Comparison of ENCODE assay signal across 12 cellular contexts in the genomic region with DNA sequence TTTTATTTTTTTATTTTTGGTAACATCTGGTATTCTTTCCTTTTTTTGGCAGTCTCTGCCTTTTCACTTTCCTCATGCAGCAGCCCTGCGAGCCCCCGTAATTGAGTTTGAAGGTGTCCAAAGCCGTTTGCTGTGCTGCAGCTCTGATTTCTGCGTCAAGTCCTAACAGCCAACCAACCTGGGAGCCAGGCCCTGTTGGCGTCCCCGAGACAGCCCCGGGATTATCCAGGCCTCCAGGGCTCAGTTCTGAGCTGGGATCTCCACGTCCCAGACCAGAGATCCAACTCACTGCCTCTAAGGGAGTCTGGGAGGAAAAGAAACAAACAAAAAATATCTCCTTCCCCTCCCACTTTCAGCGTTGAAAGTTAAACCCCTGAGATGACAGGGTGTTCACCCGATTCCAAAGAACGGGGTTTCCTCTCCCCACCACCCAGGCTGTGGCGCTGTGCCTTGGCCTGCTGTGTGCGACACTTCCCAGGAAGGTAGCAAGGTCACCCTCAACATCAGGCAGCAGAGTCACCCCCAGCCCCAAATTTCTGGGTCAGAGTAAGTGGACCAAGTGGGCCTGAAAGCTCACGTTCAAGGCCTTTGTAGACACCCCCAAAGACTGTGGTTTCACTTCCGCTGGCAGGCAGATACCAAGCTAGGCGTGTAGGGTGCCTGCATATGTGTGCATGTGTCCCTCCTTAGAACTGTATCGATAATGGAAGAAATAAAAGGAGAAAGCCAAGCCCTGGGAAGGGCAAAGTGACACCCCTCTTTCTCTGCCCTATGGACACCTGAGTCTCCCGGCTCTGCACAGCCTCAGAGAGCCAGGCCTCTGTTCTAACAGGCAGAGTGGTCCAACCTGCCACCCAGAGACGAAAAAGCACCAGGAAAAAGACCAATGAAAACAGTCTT. TPM values are rescaled to one million over a fixed set of nuclear protein-coding genes. Genes with fewer than 3 reads are reported as not detected.
DNase-seq lines count a peak whose midpoint lies in the region; TF ChIP-seq lines count a peak whose summit lies in the region.
"Had no signal": no experiment of that assay in that cellular context is flagged by ENCODE, and none has a peak within 500 bp of the region (broad histone marks: within the 10 kb centered on the region; RNA-seq: fewer than 3 reads in every experiment).

No MANE protein-coding gene starts in this region.

- H3K27ac ChIP-seq in BLaER1 (peak overlapping the region; percentile 28; the same call in 1 of the 2 replicates), OCI-LY7 (ENCODE audit: low read depth, low read length, poor library complexity, severe bottlenecking) (no peak overlapping the region)
- H3K27ac ChIP-seq: parathyroid adenoma had no signal

- peaks cover 3% of the 10 kb centered on the region for H3K9me3 Mint-ChIP-seq in glutamatergic neuron (ENCODE audit: unreplicated experiment)

- POLR2A ChIA-PET in OCI-LY7 (lab: Charles Lee): interaction anchor here (0.6 kb wide), 1 partner anchor 640 kb away, joined by 3 read pairs; no protein-coding TSS in a partner anchor

- no peaks in the 10 kb centered on the region for H3K9me3 ChIP-seq in BLaER1
- H3K9me3 ChIP-seq in OCI-LY7 (ENCODE audit: low read length): no peaks in the 10 kb centered on the region

- H2AFZ ChIP-seq in OCI-LY7 (ENCODE audit: low read length): no peak overlapping the region
- H2AFZ ChIP-seq: parathyroid adenoma had no signal

- H3K36me3 Mint-ChIP-seq in glutamatergic neuron (ENCODE audit: unreplicated experiment): no peaks in the 10 kb centered on the region
- H3K36me3 Mint-ChIP-seq: CD14-positive monocyte had no signal

- no TSS peak for BruUV-seq in OCI-LY7 (replicated peaks; lab: Mats Ljungman, UMichigan)

- no peak overlapping the region for H3K27ac Mint-ChIP-seq in glutamatergic neuron (ENCODE audit: unreplicated experiment)

- no peaks in the 10 kb centered on the region for H3K27me3 Mint-ChIP-seq in glutamatergic neuron (ENCODE audit: unreplicated experiment)

- peak overlapping the region; percentile 70 for H3K9ac ChIP-seq in BLaER1
- H3K9ac ChIP-seq: parathyroid adenoma had no signal

- H3K36me3 ChIP-seq in BLaER1 (peaks cover 27% of the 10 kb centered on the region), OCI-LY7 (ENCODE audit: insufficient read depth, low read length) (no peaks in the 10 kb centered on the region)

- peak overlapping the region; percentile 90 for H3K4me2 ChIP-seq in BLaER1
- no peak overlapping the region for H3K4me2 ChIP-seq in OCI-LY7 (ENCODE audit: low read length)

- H3K4me3 Mint-ChIP-seq in glutamatergic neuron (ENCODE audit: unreplicated experiment): no peak overlapping the region

- intact Hi-C loops in OCI-LY7 (cut with micrococcal nuclease; ENCODE audit: unreplicated experiment): no loop called here
- intact Hi-C loops in lower leg skin (cut with DNase I; ENCODE audit: low total_unique reads): loop anchor here (10.0 kb wide), 1 partner anchor 1126 kb away; no protein-coding TSS in a partner anchor

- H4K20me1 ChIP-seq in BLaER1 (peaks cover 100% of the 10 kb centered on the region), OCI-LY7 (ENCODE audit: insufficient read depth, low read length) (no peaks in the 10 kb centered on the region)

- H3K4me3 ChIP-seq in BLaER1 (peak overlapping the region; percentile 35; the same call in 1 of the 2 replicates), OCI-LY7 (ENCODE audit: low read depth, low read length, poor library complexity, severe bottlenecking) (no peak overlapping the region), lower leg skin (ENCODE audit: low read depth, poor library complexity, severe bottlenecking) (no peak overlapping the region)

- no peaks in the 10 kb centered on the region for H3K79me2 ChIP-seq in OCI-LY7 (ENCODE audit: insufficient read depth, low read depth, low read length)
- H3K79me2 ChIP-seq: parathyroid adenoma had no signal

- 17 to 28% methylated on average over 19 of the region's 19 CpGs for WGBS in lower leg skin, 2 donors

- peaks cover 57% of the 10 kb centered on the region for H3K4me1 ChIP-seq in BLaER1
- no peaks in the 10 kb centered on the region for H3K4me1 ChIP-seq in OCI-LY7 (ENCODE audit: insufficient read depth, low read length, poor library complexity, severe bottlenecking)

- CTCF ChIA-PET in OCI-LY7 (lab: Charles Lee; ENCODE audit: unreplicated experiment): no interaction called here

- TF ChIP-seq POLR2A in lower leg skin (IDR thresholded peaks at IDR 0.05): no peak

- H3K4me1 Mint-ChIP-seq in glutamatergic neuron (ENCODE audit: low read depth, unreplicated experiment): peaks cover 19% of the 10 kb centered on the region
- H3K4me1 Mint-ChIP-seq: CD14-positive monocyte had no signal

- H3K9me2 ChIP-seq in OCI-LY7 (ENCODE audit: insufficient read depth, low read length): no peaks in the 10 kb centered on the region

- DNase-seq in OCI-LY7 (ENCODE audit: low spot score): peak; percentile 4
- DNase-seq in activated gamma-delta T cell treated with Interleukin-2 at 50 U/mL for 16 hours: peak; percentile 66
- DNase-seq in lower leg skin (ENCODE audit: low spot score in 2 of 2): peak; percentile 17 to 67
- DNase-seq in NAMALWA (ENCODE audit: low spot score): no peak
- DNase-seq in ACHN: no peak
- DNase-seq in glutamatergic neuron: no peak
- DNase-seq in GM13977 (ENCODE audit: low spot score): no peak
- DNase-seq: dermis blood vessel endothelial cell, NCI-H1417 treated with DMSO at 0.1 percent for 48 hours had no signal

- in situ Hi-C loops in ACHN (cut with HindIII; ENCODE audit: low pct_ligation_motif_present, low pct_unique_long_range_greater_than_20kb, low sequenced_read_pairs): no loop called here
- in situ Hi-C loops in GM13977 (cut with MboI; ENCODE audit: low pct_unique_long_range_greater_than_20kb, low sequenced_read_pairs, unreplicated experiment): no loop called here

- H3K27me3 ChIP-seq in BLaER1: peaks cover 76% of the 10 kb centered on the region

- TF ChIP-seq CTCF in OCI-LY7 (conservative IDR thresholded peaks at IDR 0.05; ENCODE audit: low read length): no peak
- TF ChIP-seq CTCF in lower leg skin (IDR thresholded peaks at IDR 0.05): no peak
- TF ChIP-seq CTCF in glutamatergic neuron (IDR thresholded peaks at IDR 0.05; ENCODE audit: partially characterized antibody, unreplicated experiment): no peak
- TF ChIP-seq CTCF in GM13977 (IDR thresholded peaks at IDR 0.05; ENCODE audit: extremely low read depth, insufficient read depth, missing control alignments): no peak

RNA-seq across cellular contexts. Expression of a gene that starts 11.1 kb away (rescaled TPM):
- not detected in 2 replicates for total RNA-seq in OCI-LY7 (2014; rRNA removed; shearing (Covaris generic))
- total RNA-seq in OCI-LY7 (2022) (not detected in 2 replicates), lower leg skin (10 to 100 TPM; 39.1 to 74.3 (median 51.7) TPM), glutamatergic neuron (ENCODE audit: unreplicated experiment) (2.6 TPM)

Comparison
In these comparisons a context has a peak if more than half of its experiments do, and no peak if none do; other contexts are left out.
1. DNase-seq: peak in OCI-LY7 (single experiment), activated gamma-delta T cell treated with Interleukin-2 at 50 U/mL for 16 hours (single experiment) and lower leg skin (2 of 2); none in NAMALWA (single experiment), ACHN (single experiment), glutamatergic neuron (single experiment) and GM13977 (single experiment).
2. RNA of a gene that starts 11.1 kb away (total RNA-seq): 39.1 to 74.3 TPM in lower leg skin; 2.6 TPM in glutamatergic neuron (single experiment) and not detected in OCI-LY7; every median in the first group is over 10 times any median in the second.